ENCODE assay signal across 1 cellular context in the genomic region with DNA sequence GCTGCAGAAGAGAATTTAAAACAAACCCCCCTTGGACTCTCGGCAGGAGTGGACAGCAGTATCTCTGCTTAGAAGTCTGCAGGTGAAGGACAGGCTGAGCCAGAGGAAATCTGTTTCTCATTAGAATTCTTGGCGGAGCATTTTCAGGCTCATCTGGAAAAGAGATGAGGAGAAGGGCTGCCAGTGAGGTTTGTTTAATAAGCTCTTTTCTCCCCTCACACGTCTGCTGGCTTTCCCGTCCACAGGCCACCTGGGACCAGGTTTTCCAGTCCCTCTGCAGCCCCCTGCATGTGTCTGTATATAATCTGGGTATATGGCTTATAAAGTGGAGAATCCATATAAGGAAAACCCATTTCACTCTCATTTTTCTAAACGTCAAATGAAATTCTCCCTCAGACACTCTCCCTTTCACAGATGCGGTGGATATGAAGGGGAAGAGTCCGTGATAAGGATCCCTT.
TF ChIP-seq lines count a peak whose summit lies in the region.

No MANE protein-coding gene starts in this region.

TF ChIP-seq in HepG2, 621 proteins besides CTCF, POLR2A, EP300 and RAD21 (continued from another document):
- TF ChIP-seq, protein P1, sequence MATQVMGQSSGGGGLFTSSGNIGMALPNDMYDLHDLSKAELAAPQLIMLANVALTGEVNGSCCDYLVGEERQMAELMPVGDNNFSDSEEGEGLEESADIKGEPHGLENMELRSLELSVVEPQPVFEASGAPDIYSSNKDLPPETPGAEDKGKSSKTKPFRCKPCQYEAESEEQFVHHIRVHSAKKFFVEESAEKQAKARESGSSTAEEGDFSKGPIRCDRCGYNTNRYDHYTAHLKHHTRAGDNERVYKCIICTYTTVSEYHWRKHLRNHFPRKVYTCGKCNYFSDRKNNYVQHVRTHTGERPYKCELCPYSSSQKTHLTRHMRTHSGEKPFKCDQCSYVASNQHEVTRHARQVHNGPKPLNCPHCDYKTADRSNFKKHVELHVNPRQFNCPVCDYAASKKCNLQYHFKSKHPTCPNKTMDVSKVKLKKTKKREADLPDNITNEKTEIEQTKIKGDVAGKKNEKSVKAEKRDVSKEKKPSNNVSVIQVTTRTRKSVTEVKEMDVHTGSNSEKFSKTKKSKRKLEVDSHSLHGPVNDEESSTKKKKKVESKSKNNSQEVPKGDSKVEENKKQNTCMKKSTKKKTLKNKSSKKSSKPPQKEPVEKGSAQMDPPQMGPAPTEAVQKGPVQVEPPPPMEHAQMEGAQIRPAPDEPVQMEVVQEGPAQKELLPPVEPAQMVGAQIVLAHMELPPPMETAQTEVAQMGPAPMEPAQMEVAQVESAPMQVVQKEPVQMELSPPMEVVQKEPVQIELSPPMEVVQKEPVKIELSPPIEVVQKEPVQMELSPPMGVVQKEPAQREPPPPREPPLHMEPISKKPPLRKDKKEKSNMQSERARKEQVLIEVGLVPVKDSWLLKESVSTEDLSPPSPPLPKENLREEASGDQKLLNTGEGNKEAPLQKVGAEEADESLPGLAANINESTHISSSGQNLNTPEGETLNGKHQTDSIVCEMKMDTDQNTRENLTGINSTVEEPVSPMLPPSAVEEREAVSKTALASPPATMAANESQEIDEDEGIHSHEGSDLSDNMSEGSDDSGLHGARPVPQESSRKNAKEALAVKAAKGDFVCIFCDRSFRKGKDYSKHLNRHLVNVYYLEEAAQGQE (IDR thresholded peaks at IDR 0.05; ENCODE audit: borderline replicate concordance in 1 of 2, low read depth in 1 of 2, low read length in 2 of 2) = 0 out of 4 replicates have a peak, but pooled peaks of 1 of the 2 experiments have one; percentile 11
- TF ChIP-seq HMG20B (CRISPR knock-in tag; conservative IDR thresholded peaks at IDR 0.05) = no peak; the same call in 1 of the 2 replicates
- TF ChIP-seq ZNF564 (CRISPR knock-in tag; IDR thresholded peaks at IDR 0.05) = no peak
- TF ChIP-seq TRIM24 (CRISPR knock-in tag; IDR thresholded peaks at IDR 0.05) = no peak
- TF ChIP-seq, protein P2, sequence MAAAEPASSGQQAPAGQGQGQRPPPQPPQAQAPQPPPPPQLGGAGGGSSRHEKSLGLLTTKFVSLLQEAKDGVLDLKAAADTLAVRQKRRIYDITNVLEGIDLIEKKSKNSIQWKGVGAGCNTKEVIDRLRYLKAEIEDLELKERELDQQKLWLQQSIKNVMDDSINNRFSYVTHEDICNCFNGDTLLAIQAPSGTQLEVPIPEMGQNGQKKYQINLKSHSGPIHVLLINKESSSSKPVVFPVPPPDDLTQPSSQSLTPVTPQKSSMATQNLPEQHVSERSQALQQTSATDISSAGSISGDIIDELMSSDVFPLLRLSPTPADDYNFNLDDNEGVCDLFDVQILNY (CRISPR knock-in tag; conservative IDR thresholded peaks at IDR 0.05) = no peak
- no peak for TF ChIP-seq ATAD3A (CRISPR knock-in tag; IDR thresholded peaks at IDR 0.05)
- no peak for TF ChIP-seq SYNCRIP (IDR thresholded peaks at IDR 0.05; ENCODE audit: insufficient read depth, low read depth, low read length)
- TF ChIP-seq SOX5 (CRISPR knock-in tag; IDR thresholded peaks at IDR 0.05; ENCODE audit: borderline replicate concordance) = no peak
- no peak for TF ChIP-seq SCMH1 (CRISPR knock-in tag; IDR thresholded peaks at IDR 0.05; ENCODE audit: borderline replicate concordance)
- TF ChIP-seq ZFP36 (IDR thresholded peaks at IDR 0.05; ENCODE audit: borderline replicate concordance, low read depth, low read length, partially characterized antibody) = no peak
- no peak for TF ChIP-seq ZNF883 (CRISPR knock-in tag; IDR thresholded peaks at IDR 0.05; ENCODE audit: not compliant biosample characterization)
- TF ChIP-seq ZNF678 (CRISPR knock-in tag; IDR thresholded peaks at IDR 0.05) = no peak
- peak; percentile 68; the same call in 1 of the 2 replicates for TF ChIP-seq POLR2AphosphoS5 (IDR thresholded peaks at IDR 0.05; ENCODE audit: low read depth, low read length)
- no peak for TF ChIP-seq ZNF235 (CRISPR knock-in tag; IDR thresholded peaks at IDR 0.05; ENCODE audit: borderline replicate concordance)
- no peak for TF ChIP-seq ZNF546 (CRISPR knock-in tag; conservative IDR thresholded peaks at IDR 0.05)
- no peak for TF ChIP-seq ZNF256 (CRISPR knock-in tag; conservative IDR thresholded peaks at IDR 0.05)
- TF ChIP-seq KMT2B (CRISPR knock-in tag; IDR thresholded peaks at IDR 0.05) = no peak
- TF ChIP-seq, protein P3, sequence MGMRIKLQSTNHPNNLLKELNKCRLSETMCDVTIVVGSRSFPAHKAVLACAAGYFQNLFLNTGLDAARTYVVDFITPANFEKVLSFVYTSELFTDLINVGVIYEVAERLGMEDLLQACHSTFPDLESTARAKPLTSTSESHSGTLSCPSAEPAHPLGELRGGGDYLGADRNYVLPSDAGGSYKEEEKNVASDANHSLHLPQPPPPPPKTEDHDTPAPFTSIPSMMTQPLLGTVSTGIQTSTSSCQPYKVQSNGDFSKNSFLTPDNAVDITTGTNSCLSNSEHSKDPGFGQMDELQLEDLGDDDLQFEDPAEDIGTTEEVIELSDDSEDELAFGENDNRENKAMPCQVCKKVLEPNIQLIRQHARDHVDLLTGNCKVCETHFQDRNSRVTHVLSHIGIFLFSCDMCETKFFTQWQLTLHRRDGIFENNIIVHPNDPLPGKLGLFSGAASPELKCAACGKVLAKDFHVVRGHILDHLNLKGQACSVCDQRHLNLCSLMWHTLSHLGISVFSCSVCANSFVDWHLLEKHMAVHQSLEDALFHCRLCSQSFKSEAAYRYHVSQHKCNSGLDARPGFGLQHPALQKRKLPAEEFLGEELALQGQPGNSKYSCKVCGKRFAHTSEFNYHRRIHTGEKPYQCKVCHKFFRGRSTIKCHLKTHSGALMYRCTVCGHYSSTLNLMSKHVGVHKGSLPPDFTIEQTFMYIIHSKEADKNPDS (CRISPR knock-in tag; IDR thresholded peaks at IDR 0.05) = no peak
- TF ChIP-seq, protein P4, sequence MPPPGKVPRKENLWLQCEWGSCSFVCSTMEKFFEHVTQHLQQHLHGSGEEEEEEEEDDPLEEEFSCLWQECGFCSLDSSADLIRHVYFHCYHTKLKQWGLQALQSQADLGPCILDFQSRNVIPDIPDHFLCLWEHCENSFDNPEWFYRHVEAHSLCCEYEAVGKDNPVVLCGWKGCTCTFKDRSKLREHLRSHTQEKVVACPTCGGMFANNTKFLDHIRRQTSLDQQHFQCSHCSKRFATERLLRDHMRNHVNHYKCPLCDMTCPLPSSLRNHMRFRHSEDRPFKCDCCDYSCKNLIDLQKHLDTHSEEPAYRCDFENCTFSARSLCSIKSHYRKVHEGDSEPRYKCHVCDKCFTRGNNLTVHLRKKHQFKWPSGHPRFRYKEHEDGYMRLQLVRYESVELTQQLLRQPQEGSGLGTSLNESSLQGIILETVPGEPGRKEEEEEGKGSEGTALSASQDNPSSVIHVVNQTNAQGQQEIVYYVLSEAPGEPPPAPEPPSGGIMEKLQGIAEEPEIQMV (CRISPR knock-in tag; IDR thresholded peaks at IDR 0.05; ENCODE audit: low read depth) = no peak
- no peak for TF ChIP-seq ZNF530 (CRISPR knock-in tag; IDR thresholded peaks at IDR 0.05; ENCODE audit: low read depth)
- no peak for TF ChIP-seq ZNF563 (CRISPR knock-in tag; IDR thresholded peaks at IDR 0.05)
- TF ChIP-seq KDM6A (CRISPR knock-in tag; IDR thresholded peaks at IDR 0.05; ENCODE audit: low read depth) = no peak
- TF ChIP-seq TBX2 (CRISPR knock-in tag; IDR thresholded peaks at IDR 0.05; ENCODE audit: borderline replicate concordance) = no peak
- TF ChIP-seq MTF2 (CRISPR knock-in tag; IDR thresholded peaks at IDR 0.05; ENCODE audit: borderline replicate concordance) = no peak
- TF ChIP-seq, protein P5, sequence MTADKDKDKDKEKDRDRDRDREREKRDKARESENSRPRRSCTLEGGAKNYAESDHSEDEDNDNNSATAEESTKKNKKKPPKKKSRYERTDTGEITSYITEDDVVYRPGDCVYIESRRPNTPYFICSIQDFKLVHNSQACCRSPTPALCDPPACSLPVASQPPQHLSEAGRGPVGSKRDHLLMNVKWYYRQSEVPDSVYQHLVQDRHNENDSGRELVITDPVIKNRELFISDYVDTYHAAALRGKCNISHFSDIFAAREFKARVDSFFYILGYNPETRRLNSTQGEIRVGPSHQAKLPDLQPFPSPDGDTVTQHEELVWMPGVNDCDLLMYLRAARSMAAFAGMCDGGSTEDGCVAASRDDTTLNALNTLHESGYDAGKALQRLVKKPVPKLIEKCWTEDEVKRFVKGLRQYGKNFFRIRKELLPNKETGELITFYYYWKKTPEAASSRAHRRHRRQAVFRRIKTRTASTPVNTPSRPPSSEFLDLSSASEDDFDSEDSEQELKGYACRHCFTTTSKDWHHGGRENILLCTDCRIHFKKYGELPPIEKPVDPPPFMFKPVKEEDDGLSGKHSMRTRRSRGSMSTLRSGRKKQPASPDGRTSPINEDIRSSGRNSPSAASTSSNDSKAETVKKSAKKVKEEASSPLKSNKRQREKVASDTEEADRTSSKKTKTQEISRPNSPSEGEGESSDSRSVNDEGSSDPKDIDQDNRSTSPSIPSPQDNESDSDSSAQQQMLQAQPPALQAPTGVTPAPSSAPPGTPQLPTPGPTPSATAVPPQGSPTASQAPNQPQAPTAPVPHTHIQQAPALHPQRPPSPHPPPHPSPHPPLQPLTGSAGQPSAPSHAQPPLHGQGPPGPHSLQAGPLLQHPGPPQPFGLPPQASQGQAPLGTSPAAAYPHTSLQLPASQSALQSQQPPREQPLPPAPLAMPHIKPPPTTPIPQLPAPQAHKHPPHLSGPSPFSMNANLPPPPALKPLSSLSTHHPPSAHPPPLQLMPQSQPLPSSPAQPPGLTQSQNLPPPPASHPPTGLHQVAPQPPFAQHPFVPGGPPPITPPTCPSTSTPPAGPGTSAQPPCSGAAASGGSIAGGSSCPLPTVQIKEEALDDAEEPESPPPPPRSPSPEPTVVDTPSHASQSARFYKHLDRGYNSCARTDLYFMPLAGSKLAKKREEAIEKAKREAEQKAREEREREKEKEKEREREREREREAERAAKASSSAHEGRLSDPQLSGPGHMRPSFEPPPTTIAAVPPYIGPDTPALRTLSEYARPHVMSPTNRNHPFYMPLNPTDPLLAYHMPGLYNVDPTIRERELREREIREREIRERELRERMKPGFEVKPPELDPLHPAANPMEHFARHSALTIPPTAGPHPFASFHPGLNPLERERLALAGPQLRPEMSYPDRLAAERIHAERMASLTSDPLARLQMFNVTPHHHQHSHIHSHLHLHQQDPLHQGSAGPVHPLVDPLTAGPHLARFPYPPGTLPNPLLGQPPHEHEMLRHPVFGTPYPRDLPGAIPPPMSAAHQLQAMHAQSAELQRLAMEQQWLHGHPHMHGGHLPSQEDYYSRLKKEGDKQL (CRISPR knock-in tag; IDR thresholded peaks at IDR 0.05; ENCODE audit: low read depth) = no peak
- TF ChIP-seq POLR2G (IDR thresholded peaks at IDR 0.05; ENCODE audit: low read depth, low read length) = peak; percentile 15
- no peak for TF ChIP-seq ZNF543 (CRISPR knock-in tag; IDR thresholded peaks at IDR 0.05)
- TF ChIP-seq ZNF891 (CRISPR knock-in tag; IDR thresholded peaks at IDR 0.05) = no peak
- peak; percentile 72 for TF ChIP-seq RBFOX2 (IDR thresholded peaks at IDR 0.05; ENCODE audit: low read depth, low read length)
- TF ChIP-seq, protein P6, sequence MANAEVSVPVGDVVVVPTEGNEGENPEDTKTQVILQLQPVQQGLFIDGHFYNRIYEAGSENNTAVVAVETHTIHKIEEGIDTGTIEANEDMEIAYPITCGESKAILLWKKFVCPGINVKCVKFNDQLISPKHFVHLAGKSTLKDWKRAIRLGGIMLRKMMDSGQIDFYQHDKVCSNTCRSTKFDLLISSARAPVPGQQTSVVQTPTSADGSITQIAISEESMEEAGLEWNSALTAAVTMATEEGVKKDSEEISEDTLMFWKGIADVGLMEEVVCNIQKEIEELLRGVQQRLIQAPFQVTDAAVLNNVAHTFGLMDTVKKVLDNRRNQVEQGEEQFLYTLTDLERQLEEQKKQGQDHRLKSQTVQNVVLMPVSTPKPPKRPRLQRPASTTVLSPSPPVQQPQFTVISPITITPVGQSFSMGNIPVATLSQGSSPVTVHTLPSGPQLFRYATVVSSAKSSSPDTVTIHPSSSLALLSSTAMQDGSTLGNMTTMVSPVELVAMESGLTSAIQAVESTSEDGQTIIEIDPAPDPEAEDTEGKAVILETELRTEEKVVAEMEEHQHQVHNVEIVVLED (CRISPR knock-in tag; IDR thresholded peaks at IDR 0.05; ENCODE audit: borderline replicate concordance) = no peak
- TF ChIP-seq CREB1 (IDR thresholded peaks at IDR 0.05) = no peak
- TF ChIP-seq CREB1 (CRISPR knock-in tag; IDR thresholded peaks at IDR 0.05) = no peak; the same call in 1 of the 2 replicates
- TF ChIP-seq ZNF572 (CRISPR knock-in tag; IDR thresholded peaks at IDR 0.05) = no peak
- TF ChIP-seq, protein P7, sequence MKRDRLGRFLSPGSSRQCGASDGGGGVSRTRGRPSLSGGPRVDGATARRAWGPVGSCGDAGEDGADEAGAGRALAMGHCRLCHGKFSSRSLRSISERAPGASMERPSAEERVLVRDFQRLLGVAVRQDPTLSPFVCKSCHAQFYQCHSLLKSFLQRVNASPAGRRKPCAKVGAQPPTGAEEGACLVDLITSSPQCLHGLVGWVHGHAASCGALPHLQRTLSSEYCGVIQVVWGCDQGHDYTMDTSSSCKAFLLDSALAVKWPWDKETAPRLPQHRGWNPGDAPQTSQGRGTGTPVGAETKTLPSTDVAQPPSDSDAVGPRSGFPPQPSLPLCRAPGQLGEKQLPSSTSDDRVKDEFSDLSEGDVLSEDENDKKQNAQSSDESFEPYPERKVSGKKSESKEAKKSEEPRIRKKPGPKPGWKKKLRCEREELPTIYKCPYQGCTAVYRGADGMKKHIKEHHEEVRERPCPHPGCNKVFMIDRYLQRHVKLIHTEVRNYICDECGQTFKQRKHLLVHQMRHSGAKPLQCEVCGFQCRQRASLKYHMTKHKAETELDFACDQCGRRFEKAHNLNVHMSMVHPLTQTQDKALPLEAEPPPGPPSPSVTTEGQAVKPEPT (CRISPR knock-in tag; IDR thresholded peaks at IDR 0.05; ENCODE audit: low read depth) = no peak
- TF ChIP-seq ZNF777 (CRISPR knock-in tag; IDR thresholded peaks at IDR 0.05) = peak; percentile 15; the same call in 1 of the 2 replicates
- no peak for TF ChIP-seq ZNF225 (CRISPR knock-in tag; IDR thresholded peaks at IDR 0.05)
- no peak for TF ChIP-seq FLYWCH1 (CRISPR knock-in tag; IDR thresholded peaks at IDR 0.05)
- TF ChIP-seq, protein P8, sequence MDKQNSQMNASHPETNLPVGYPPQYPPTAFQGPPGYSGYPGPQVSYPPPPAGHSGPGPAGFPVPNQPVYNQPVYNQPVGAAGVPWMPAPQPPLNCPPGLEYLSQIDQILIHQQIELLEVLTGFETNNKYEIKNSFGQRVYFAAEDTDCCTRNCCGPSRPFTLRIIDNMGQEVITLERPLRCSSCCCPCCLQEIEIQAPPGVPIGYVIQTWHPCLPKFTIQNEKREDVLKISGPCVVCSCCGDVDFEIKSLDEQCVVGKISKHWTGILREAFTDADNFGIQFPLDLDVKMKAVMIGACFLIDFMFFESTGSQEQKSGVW (CRISPR knock-in tag; IDR thresholded peaks at IDR 0.05; ENCODE audit: borderline replicate concordance) = no peak
TF ChIP-seq in HepG2: peak in this region for 9.
